In the genomic region with DNA sequence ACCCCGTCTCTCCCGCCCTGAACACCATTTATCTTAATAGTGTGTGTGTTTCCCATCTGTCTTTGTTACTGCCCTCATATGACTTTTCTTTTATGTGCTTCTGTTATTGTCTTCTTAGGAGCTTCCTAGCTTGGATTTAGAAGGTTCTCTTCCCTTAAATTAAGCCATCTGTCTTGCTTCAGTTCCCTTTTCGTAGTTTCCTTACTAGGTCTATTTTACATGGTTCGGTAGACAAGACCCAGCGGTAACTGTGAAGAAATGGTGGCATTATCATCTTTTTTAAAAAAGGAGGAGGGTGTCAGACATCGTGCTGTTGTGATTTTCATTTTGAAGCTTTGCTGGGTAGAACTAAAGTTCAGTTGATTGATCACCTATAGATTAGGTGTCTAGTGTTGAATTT, we compare ENCODE assay signal across 14 cellular contexts. TPM values are rescaled to one million over a fixed set of nuclear protein-coding genes. Genes with fewer than 3 reads are reported as not detected.
DNase-seq lines count a peak whose midpoint lies in the region; ATAC-seq and TF ChIP-seq lines count a peak whose summit lies in the region.
"Had no signal": no experiment of that assay in that cellular context is flagged by ENCODE, and none has a peak within 500 bp of the region (broad histone marks: within the 10 kb centered on the region; RNA-seq: fewer than 3 reads in every experiment).

No MANE protein-coding gene starts in this region.

- no peaks in the 10 kb centered on the region for H3K27me3 Mint-ChIP-seq in CD4-positive, alpha-beta T cell
- H3K27me3 Mint-ChIP-seq in endothelial cell (ENCODE audit: unreplicated experiment), result peaks cover 3% of the 10 kb centered on the region

- TF ChIP-seq POLR2A in esophagus muscularis mucosa (IDR thresholded peaks at IDR 0.05; ENCODE audit: low read depth), result no peak
- TF ChIP-seq POLR2A in tibial nerve (IDR thresholded peaks at IDR 0.05), result no peak

- peak overlapping the region; percentile 98 for H3K27ac Mint-ChIP-seq in CD4-positive, alpha-beta T cell
- H3K27ac Mint-ChIP-seq in endothelial cell (ENCODE audit: unreplicated experiment), result peak overlapping the region; percentile 88

- no peak for ATAC-seq in CD4-positive, alpha-beta T cell (ENCODE audit: poor library complexity)
- ATAC-seq in GM18868 (IDR thresholded peaks at IDR 0.05; ENCODE audit: unreplicated experiment) (peak; percentile 45), HG03108 (IDR thresholded peaks at IDR 0.05; ENCODE audit: unreplicated experiment) (no peak)
- ATAC-seq: K562 had no signal

- H3K4me3 ChIP-seq in esophagus muscularis mucosa (no peak overlapping the region), tibial nerve (no peak overlapping the region)
- H3K4me3 ChIP-seq: K562 had no signal

- TF ChIP-seq CTCF in CD4-positive, alpha-beta T cell (IDR thresholded peaks at IDR 0.05), result no peak
- TF ChIP-seq CTCF in endothelial cell (IDR thresholded peaks at IDR 0.05; ENCODE audit: unreplicated experiment) (no peak), esophagus muscularis mucosa (IDR thresholded peaks at IDR 0.05) (no peak), tibial nerve (IDR thresholded peaks at IDR 0.05) (no peak)

- DNase-seq in CD4-positive, alpha-beta T cell, result no peak
- DNase-seq in SKM-1 treated with dmso at 0.1 percent for 144 hours (lab: John Stamatoyannopoulos, UW; ENCODE audit: unreplicated experiment), result peak; percentile 36
- no peak for DNase-seq in endothelial cell (ENCODE audit: low spot score)
- no peak for DNase-seq in esophagus muscularis mucosa (ENCODE audit: extremely low spot score)
- DNase-seq in tibial nerve (ENCODE audit: low spot score in 2 of 2), result no peak
- DNase-seq in DMS53 treated with DMSO at 0.1 percent for 48 hours (lab: John Stamatoyannopoulos, UW; ENCODE audit: unreplicated experiment), result no peak
- DNase-seq: activated effector memory CD4-positive, alpha-beta T cell treated with anti-CD3 and anti-CD28 coated beads, Interleukin-2, amount 50 U/mL, for 16 hours; COR-L47; NCI-H2029 treated with DMSO at 0.1 percent for 48 hours; retina; substantia nigra had no signal

- no peaks in the 10 kb centered on the region for H3K9me3 ChIP-seq in CD4-positive, alpha-beta T cell (ENCODE audit: control insufficient read depth, low read length)
- H3K9me3 ChIP-seq in esophagus muscularis mucosa (no peaks in the 10 kb centered on the region), tibial nerve (no peaks in the 10 kb centered on the region)

- H3K36me3 ChIP-seq in esophagus muscularis mucosa (no peaks in the 10 kb centered on the region), tibial nerve (no peaks in the 10 kb centered on the region)

- H3K9me3 Mint-ChIP-seq in CD4-positive, alpha-beta T cell, result no peaks in the 10 kb centered on the region
- H3K9me3 Mint-ChIP-seq in endothelial cell (ENCODE audit: unreplicated experiment), result no peaks in the 10 kb centered on the region

- H3K27ac ChIP-seq in CD4-positive, alpha-beta T cell (ENCODE audit: low read depth, low read length), result peak overlapping the region; percentile 88
- H3K27ac ChIP-seq in esophagus muscularis mucosa (replicated peaks in 1 of 4), result no peak overlapping the region
- H3K27ac ChIP-seq in tibial nerve, result no peak overlapping the region

- peaks cover 28 to 70% (median 53%) of the 10 kb centered on the region in 4 donors for H3K4me1 ChIP-seq in esophagus muscularis mucosa
- peaks cover 0 to 48% (median 11%) of the 10 kb centered on the region in 4 donors for H3K4me1 ChIP-seq in tibial nerve

- CTCF ChIA-PET in CD4-positive, alpha-beta T cell (lab: Charles Lee), result interaction anchor here (0.8 to 1.9 kb wide), 3 partner anchors 8 to 17 kb away, joined by 3 to 6 read pairs (median 5); no protein-coding TSS in a partner anchor

- H3K4me3 Mint-ChIP-seq in CD4-positive, alpha-beta T cell, result peak overlapping the region; percentile 56
- H3K4me3 Mint-ChIP-seq in endothelial cell (ENCODE audit: unreplicated experiment), result peak overlapping the region; percentile 5

- peaks cover 67% of the 10 kb centered on the region for H3K36me3 Mint-ChIP-seq in CD4-positive, alpha-beta T cell (ENCODE audit: low read depth)
- peaks cover 23% of the 10 kb centered on the region for H3K36me3 Mint-ChIP-seq in endothelial cell (ENCODE audit: low read depth, unreplicated experiment)

- intact Hi-C loops in CD4-positive, alpha-beta T cell (cut with DNase I, micrococcal nuclease), result loop anchor here (1.0 to 10.0 kb wide), 5 partner anchors 9 to 322 kb away; no protein-coding TSS in a partner anchor
- intact Hi-C loops in esophagus muscularis mucosa (cut with DNase I), result no loop called here

- no peaks in the 10 kb centered on the region for H3K27me3 ChIP-seq in CD4-positive, alpha-beta T cell (ENCODE audit: control insufficient read depth, insufficient read depth, low read length)
- H3K27me3 ChIP-seq in esophagus muscularis mucosa, result no peaks in the 10 kb centered on the region
- H3K27me3 ChIP-seq in tibial nerve, result no peaks in the 10 kb centered on the region

- POLR2A ChIA-PET in CD4-positive, alpha-beta T cell (lab: Charles Lee), result interaction anchor here (0.5 to 8.7 kb wide), 13 partner anchors 8 to 406 kb away, joined by 3 to 69 read pairs (median 16); partner anchors contain the start of gene NCK2

- WGBS in esophagus muscularis mucosa, result 81% methylated on average over 6 of the region's 6 CpGs
- 79 to 84% methylated on average over 6 of the region's 6 CpGs for WGBS in tibial nerve, 2 donors

- H3K4me1 Mint-ChIP-seq in CD4-positive, alpha-beta T cell (ENCODE audit: low read depth), result peaks cover 96% of the 10 kb centered on the region
- peaks cover 80% of the 10 kb centered on the region for H3K4me1 Mint-ChIP-seq in endothelial cell (ENCODE audit: unreplicated experiment)

- TF ChIP-seq EP300 in esophagus muscularis mucosa (IDR thresholded peaks at IDR 0.05) (no peak), tibial nerve (IDR thresholded peaks at IDR 0.05) (no peak)

RNA-seq across cellular contexts. Expression of gene NCK2, which starts 10.3 kb away (rescaled TPM):
- 10 to 100 TPM; 92.1 to 92.3 TPM for total RNA-seq in CD4-positive, alpha-beta T cell
- 93.7 TPM for total RNA-seq in endothelial cell (ENCODE audit: unreplicated experiment)
- total RNA-seq in esophagus muscularis mucosa, result 100 to 1,000 TPM in 2 of 4 donors, 10 to 100 TPM in 2; 59.8 to 130 (median 96.2) TPM
- total RNA-seq in tibial nerve, result 10 to 100 TPM; 22.6 to 35.9 (median 28.1) TPM
